8 cellular contexts compared by ENCODE assay signal in the genomic region with DNA sequence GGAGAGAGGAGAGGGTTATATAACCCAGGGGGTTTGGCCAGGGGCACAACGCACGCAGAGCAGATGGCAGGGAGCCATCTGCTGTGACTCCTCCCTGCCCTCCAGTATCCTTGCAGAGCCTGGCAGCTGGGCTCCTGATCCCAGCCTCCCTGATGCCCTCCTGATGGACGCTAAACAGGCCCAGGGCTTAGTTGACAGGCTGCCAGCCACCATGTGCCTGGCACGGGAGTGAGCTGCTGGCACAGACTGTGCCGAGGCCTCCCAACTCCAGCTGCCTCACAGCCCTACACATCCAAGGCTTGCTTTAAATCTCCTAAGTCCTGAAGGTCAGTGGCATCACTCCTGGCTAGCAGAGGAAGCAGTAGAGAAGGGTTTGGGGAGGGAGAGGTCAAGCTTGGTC. TPM values are rescaled to one million over a fixed set of nuclear protein-coding genes. Genes with fewer than 3 reads are reported as not detected.
DNase-seq lines count a peak whose midpoint lies in the region; TF ChIP-seq lines count a peak whose summit lies in the region.

No MANE protein-coding gene starts in this region.

- H3K27me3 Mint-ChIP-seq in type B pancreatic cell: no peaks in the 10 kb centered on the region

- no peaks in the 10 kb centered on the region for H3K9me3 ChIP-seq in breast epithelium
- H3K9me3 ChIP-seq in mesodermal cell (ENCODE audit: control insufficient read depth, low read length): no peaks in the 10 kb centered on the region

- peak; percentile 29 for DNase-seq in AG10803 (ENCODE audit: low read depth)
- DNase-seq in NCI-H1105 (lab: John Stamatoyannopoulos, UW): peak; percentile 50
- peak in 1 of 2 donors; percentile 76 for DNase-seq in breast epithelium (ENCODE audit: low spot score in 2 of 2)
- no peak for DNase-seq in type B pancreatic cell (ENCODE audit: extremely low spot score, unreplicated experiment)
- DNase-seq in DMS153 treated with DMSO at 0.1 percent for 48 hours (lab: John Stamatoyannopoulos, UW; ENCODE audit: unreplicated experiment): no peak
- no peak for DNase-seq in DMS53 (lab: John Stamatoyannopoulos, UW)
- no peak for DNase-seq in NCI-H510A treated with DMSO at 0.1 percent for 48 hours (lab: John Stamatoyannopoulos, UW)

- WGBS in mesodermal cell (ENCODE audit: insufficient coverage in 2 of 2), 2 experiments: 93 to 94% methylated on average over 2 to 5 of the region's 5 CpGs

- peaks cover 5% of the 10 kb centered on the region for H3K36me3 Mint-ChIP-seq in type B pancreatic cell

- H3K27ac ChIP-seq in breast epithelium (peak overlapping the region; percentile 88 to 99), mesodermal cell (ENCODE audit: low read depth, low read length, severe bottlenecking) (no peak overlapping the region)

- TF ChIP-seq CTCF in AG10803 (conservative IDR thresholded peaks at IDR 0.05; ENCODE audit: low read length) (no peak), breast epithelium (IDR thresholded peaks at IDR 0.05) (no peak), type B pancreatic cell (conservative IDR thresholded peaks at IDR 0.05) (no peak)

- H3K4me1 Mint-ChIP-seq in type B pancreatic cell (ENCODE audit: unreplicated experiment): peaks cover 16% of the 10 kb centered on the region

- H3K4me3 Mint-ChIP-seq in type B pancreatic cell: peak overlapping the region; percentile 100

- H3K4me3 ChIP-seq in AG10803 (ENCODE audit: low read length) (peak overlapping the region; percentile 95), breast epithelium (peak overlapping the region in 2 of 3 donors; percentile 76 to 100), mesodermal cell (ENCODE audit: extremely low read depth, insufficient read depth, low read length, poor library complexity, severe bottlenecking) (peak overlapping the region; percentile 57)

- H3K36me3 ChIP-seq in breast epithelium (peaks cover 3% of the 10 kb centered on the region), mesodermal cell (ENCODE audit: control insufficient read depth, insufficient read depth, low read length) (peaks cover 41% of the 10 kb centered on the region)

- no peaks in the 10 kb centered on the region for H3K27me3 ChIP-seq in breast epithelium

- intact Hi-C loops in breast epithelium (cut with DNase I; ENCODE audit: low total_unique reads): no loop called here

- H3K9me3 Mint-ChIP-seq in type B pancreatic cell: no peaks in the 10 kb centered on the region

- TF ChIP-seq POLR2A in breast epithelium (IDR thresholded peaks at IDR 0.05): no peak

- peak overlapping the region; percentile 99 for H3K27ac Mint-ChIP-seq in type B pancreatic cell

- H3K4me1 ChIP-seq in breast epithelium (peaks cover 0 to 9% of the 10 kb centered on the region in 2 donors), mesodermal cell (ENCODE audit: control insufficient read depth, insufficient read depth, low read length, poor library complexity, severe bottlenecking) (peaks cover 4% of the 10 kb centered on the region)

RNA-seq across cellular contexts. Expression of a gene that starts 16.7 kb away (rescaled TPM):
- total RNA-seq in breast epithelium (10 to 100 TPM; 11.0 to 22.9 (median 14.9) TPM), type B pancreatic cell (ENCODE audit: low replicate concordance) (7.3 and 23.7 TPM in 2 replicates)
- 21.7 TPM for polyA plus RNA-seq in mesodermal cell (2013, experiment 1 of 2)
- polyA plus RNA-seq in mesodermal cell (2013, experiment 2 of 2): 19.4 TPM

RNA-seq across cellular contexts. Expression of a gene that starts 41.9 kb away (rescaled TPM):
- not detected for total RNA-seq in breast epithelium
- polyA plus RNA-seq in mesodermal cell (2013, experiment 1 of 2): not detected
- polyA plus RNA-seq in mesodermal cell (2013, experiment 2 of 2): not detected
- total RNA-seq in type B pancreatic cell (ENCODE audit: low replicate concordance): not detected in 2 replicates

Comparison
In these comparisons a context has a peak if more than half of its experiments do, and no peak if none do; other contexts are left out.
1. DNase-seq: peak in AG10803 (single experiment) and NCI-H1105 (single experiment); none in type B pancreatic cell (single experiment), DMS153 treated with DMSO at 0.1 percent for 48 hours (single experiment), DMS53 (single experiment) and NCI-H510A treated with DMSO at 0.1 percent for 48 hours (single experiment).
2. Peak in every context shown above with its lines, with median percentiles within 50 percentile points of each other: H3K4me3 ChIP-seq.